8 cellular contexts compared by ENCODE assay signal in genomic region chr19:46731007-46731501, GRCh38. TPM values are rescaled to one million over a fixed set of nuclear protein-coding genes. Genes with fewer than 3 reads are reported as not detected.
DNase-seq lines count a peak whose midpoint lies in the region; ATAC-seq, FAIRE-seq and TF ChIP-seq lines count a peak whose summit lies in the region.

No MANE protein-coding gene starts in this region.

- H3K36me3 Mint-ChIP-seq in activated T-helper 2 cell treated with anti-CD3 and anti-CD28 coated beads, Interferon-gamma antibody, Interleukin-2, Interleukin-4, amounts not matched to agents 10 μg/mL and 5 μg/mL and 100 μg/mL, durations not matched to agents 14 hours and 24 hours and 36 hours (ENCODE audit: low read depth), result peaks cover 71% of the 10 kb centered on the region

- H3K4me2 ChIP-seq in HepG2 (ENCODE audit: low read depth, low read length), result no peak overlapping the region

- no CpG with 5 or more reads among the region's 14 CpGs for WGBS in right lobe of liver (ENCODE audit: insufficient coverage, low coverage, low lambda C conversion rate, missing lambda C conversion rate)
- 94% methylated on average over 8 of the region's 14 CpGs for WGBS in HepG2 (ENCODE audit: low lambda C conversion rate)

- no peaks in the 10 kb centered on the region for H3K9me3 ChIP-seq in right lobe of liver
- no peaks in the 10 kb centered on the region for H3K9me3 ChIP-seq in HepG2 (ENCODE audit: low read length)

- peaks cover 22% of the 10 kb centered on the region for H3K4me1 Mint-ChIP-seq in activated T-helper 2 cell treated with anti-CD3 and anti-CD28 coated beads, Interferon-gamma antibody, Interleukin-2, Interleukin-4, amounts not matched to agents 10 μg/mL and 5 μg/mL and 100 μg/mL, durations not matched to agents 14 hours and 24 hours and 36 hours (ENCODE audit: low read depth)

- H3K4me3 ChIP-seq in right lobe of liver, result no peak overlapping the region
- no peak overlapping the region for H3K4me3 ChIP-seq in HepG2 (replicated peaks in 1 of 3; ENCODE audit: insufficient read depth in 1 of 3, low read depth in 2 of 3, low read length in 3 of 3)

- H3K4me1 ChIP-seq in right lobe of liver, result peaks cover 0 to 13% (median 3%) of the 10 kb centered on the region in 4 donors
- no peaks in the 10 kb centered on the region for H3K4me1 ChIP-seq in HepG2 (ENCODE audit: insufficient read depth, low read length)

- POLR2A ChIA-PET in HepG2 (lab: Yijun Ruan, JAX), result no interaction called here

- no TSS peak for BruUV-seq in HepG2 (replicated peaks; lab: Mats Ljungman, UMichigan)

- no peak overlapping the region for H2AFZ ChIP-seq in HepG2 (ENCODE audit: low read length)

- DNase-seq in right lobe of liver (peak in 1 of 3 donors; percentile 52), HepG2 (ENCODE audit: low spot score) (no peak), iris pigment epithelial cell (ENCODE audit: low read depth) (peak; percentile 97), NCI-H510A treated with DMSO at 0.1 percent for 48 hours (lab: John Stamatoyannopoulos, UW) (no peak)
- no peak for DNase-seq in activated T-helper 2 cell treated with anti-CD3 and anti-CD28 coated beads, Interferon-gamma antibody, Interleukin-2, Interleukin-4, amounts not matched to agents 10 μg/mL and 5 μg/mL and 100 μg/mL, durations not matched to agents 14 hours and 24 hours and 36 hours (ENCODE audit: low spot score)
- DNase-seq in stimulated activated CD4-positive, alpha-beta T cell treated with anti-CD3 and anti-CD28 coated beads, Interleukin-2, amount 100 ng/mL, for 24 hours, result no peak

- in situ Hi-C loops in HepG2 (cut with HindIII; ENCODE audit: extremely low pct_ligation_motif_present, low pct_unique_long_range_greater_than_20kb), result no loop called here

- CTCF ChIA-PET in HepG2 (lab: Yijun Ruan, JAX; ENCODE audit: low intra/inter-chr PET ratio, low total read pairs), result no interaction called here

- no peak overlapping the region for H3K27ac ChIP-seq in right lobe of liver
- no peak overlapping the region for H3K27ac ChIP-seq in HepG2 (ENCODE audit: extremely low read length, insufficient read depth, low read length)

- peaks cover 0 to 66% (median 19%) of the 10 kb centered on the region in 4 donors for H3K36me3 ChIP-seq in right lobe of liver
- peaks cover 54 to 86% of the 10 kb centered on the region in 2 experiments for H3K36me3 ChIP-seq in HepG2 (replicated peaks in 1 of 2; ENCODE audit: control insufficient read depth in 1 of 2, insufficient read depth in 2 of 2, low read length in 2 of 2)

- TF ChIP-seq EP300 in HepG2 (IDR thresholded peaks at IDR 0.05; ENCODE audit: low read depth in 2 of 2, low read length in 2 of 2) (no peak), HepG2 (CRISPR knock-in tag; IDR thresholded peaks at IDR 0.05; ENCODE audit: borderline replicate concordance) (no peak)

- H3K27me3 ChIP-seq in right lobe of liver (no peaks in the 10 kb centered on the region), HepG2 (ENCODE audit: control insufficient read depth in 1 of 2, insufficient read depth in 2 of 2, low read length in 2 of 2) (no peaks in the 10 kb centered on the region)

- no peak for FAIRE-seq in HepG2 (lab: Jason Lieb, UNC)

- H3K27ac Mint-ChIP-seq in activated T-helper 2 cell treated with anti-CD3 and anti-CD28 coated beads, Interferon-gamma antibody, Interleukin-2, Interleukin-4, amounts not matched to agents 10 μg/mL and 5 μg/mL and 100 μg/mL, durations not matched to agents 14 hours and 24 hours and 36 hours, result peak overlapping the region; percentile 34

- no peaks in the 10 kb centered on the region for H3K27me3 Mint-ChIP-seq in activated T-helper 2 cell treated with anti-CD3 and anti-CD28 coated beads, Interferon-gamma antibody, Interleukin-2, Interleukin-4, amounts not matched to agents 10 μg/mL and 5 μg/mL and 100 μg/mL, durations not matched to agents 14 hours and 24 hours and 36 hours (ENCODE audit: low read depth)

- no peak overlapping the region for H3K9ac ChIP-seq in HepG2 (ENCODE audit: insufficient read depth, low read depth, low read length)

- H3K79me2 ChIP-seq in HepG2 (ENCODE audit: insufficient read depth, low read length), result no peaks in the 10 kb centered on the region

- intact Hi-C loops in right lobe of liver (cut with DNase I), result no loop called here
- intact Hi-C loops in HepG2 (cut with micrococcal nuclease; ENCODE audit: unreplicated experiment), result no loop called here
- intact Hi-C loops in activated T-helper 2 cell treated with anti-CD3 and anti-CD28 coated beads, Interferon-gamma antibody, Interleukin-2, Interleukin-4, amounts not matched to agents 10 μg/mL and 5 μg/mL and 100 μg/mL, durations not matched to agents 14 hours and 24 hours and 36 hours (cut with micrococcal nuclease), result no loop called here

- TF ChIP-seq CTCF in right lobe of liver (IDR thresholded peaks at IDR 0.05) (no peak), HepG2 (CRISPR knock-in tag; IDR thresholded peaks at IDR 0.05) (no peak)

- no peak overlapping the region for H3K4me3 Mint-ChIP-seq in activated T-helper 2 cell treated with anti-CD3 and anti-CD28 coated beads, Interferon-gamma antibody, Interleukin-2, Interleukin-4, amounts not matched to agents 10 μg/mL and 5 μg/mL and 100 μg/mL, durations not matched to agents 14 hours and 24 hours and 36 hours (ENCODE audit: low read depth)

- ATAC-seq in right lobe of liver (peak; percentile 34 to 46 (median 40)), HepG2 (no peak), HG02588 (IDR thresholded peaks at IDR 0.05; ENCODE audit: unreplicated experiment) (no peak), HG03196 (IDR thresholded peaks at IDR 0.05; ENCODE audit: unreplicated experiment) (no peak)

- H3K9me3 Mint-ChIP-seq in activated T-helper 2 cell treated with anti-CD3 and anti-CD28 coated beads, Interferon-gamma antibody, Interleukin-2, Interleukin-4, amounts not matched to agents 10 μg/mL and 5 μg/mL and 100 μg/mL, durations not matched to agents 14 hours and 24 hours and 36 hours, result no peaks in the 10 kb centered on the region

- TF ChIP-seq RAD21 in HepG2 (CRISPR knock-in tag; IDR thresholded peaks at IDR 0.05), result no peak

- H4K20me1 ChIP-seq in HepG2 (ENCODE audit: insufficient read depth, low read length), result peaks cover 13% of the 10 kb centered on the region; the same call in 1 of the 2 replicates

- TF ChIP-seq POLR2A in right lobe of liver (IDR thresholded peaks at IDR 0.05), result no peak
- no peak for TF ChIP-seq POLR2A in HepG2 (IDR thresholded peaks at IDR 0.05; ENCODE audit: insufficient read depth in 1 of 2, low read depth in 2 of 2, low read length in 2 of 2)

RNA-seq across cellular contexts. Expression of gene PRKD2, which starts 14.1 kb away (rescaled TPM):
- total RNA-seq in right lobe of liver (10 to 100 TPM; 15.1 to 20.2 (median 16.9) TPM), HepG2 (2016; rRNA removed; fragmentation: Illumina TruSeq; extraction: Trizol) (6.7 and 13.2 TPM in 2 replicates)
- total RNA-seq in HepG2 (2016; cell fraction: cytosol; rRNA removed; fragmentation: Illumina TruSeq; extraction: Trizol; ENCODE audit: low read depth), result 3.7 and 5.6 TPM in 2 replicates
- total RNA-seq in HepG2 (2016; cell fraction: insoluble cytoplasmic fraction; rRNA removed; fragmentation: Illumina TruSeq; extraction: Trizol), result 7.7 and 10.7 TPM in 2 replicates
- 10.7 and 11.6 TPM in 2 replicates for total RNA-seq in HepG2 (2016; cell fraction: membrane; rRNA removed; fragmentation: Illumina TruSeq; extraction: Trizol)
- total RNA-seq in HepG2 (2016; cell fraction: nucleus; rRNA removed; fragmentation: Illumina TruSeq; extraction: Trizol), result 9.5 and 12.7 TPM in 2 replicates
- 7.3 and 9.2 TPM in 2 replicates for polyA plus RNA-seq in HepG2 (2011; rRNA removed)
- polyA plus RNA-seq in HepG2 (2011; cell fraction: cytosol; rRNA removed), result 5.7 and 8.3 TPM in 2 replicates
- polyA plus RNA-seq in HepG2 (2011; cell fraction: nucleus; rRNA removed), result 19.6 and 26.3 TPM in 2 replicates
- polyA plus RNA-seq in HepG2 (2012), result 12.3 and 18.9 TPM in 2 replicates
- polyA plus RNA-seq in HepG2 (2016; cell fraction: cytosol; fragmentation: Illumina TruSeq; extraction: Trizol; ENCODE audit: low read depth), result 4.2 and 4.7 TPM in 2 replicates
- 12.5 and 12.9 TPM in 2 replicates for polyA plus RNA-seq in HepG2 (2016; cell fraction: insoluble cytoplasmic fraction; fragmentation: Illumina TruSeq; extraction: Trizol; ENCODE audit: low read depth)
- polyA plus RNA-seq in HepG2 (2016; cell fraction: membrane; fragmentation: Illumina TruSeq; extraction: Trizol; ENCODE audit: low read depth), result 6.8 and 7.6 TPM in 2 replicates
- 26.1 and 27.2 TPM in 2 replicates for polyA plus RNA-seq in HepG2 (2016; cell fraction: nucleus; fragmentation: Illumina TruSeq; extraction: Trizol; ENCODE audit: insufficient read depth, low read depth)
- polyA minus RNA-seq in HepG2 (2011; rRNA and poly(A)+ RNA removed; ENCODE audit: low replicate concordance), result 10.6 and 14.4 TPM in 2 replicates
- polyA minus RNA-seq in HepG2 (2011; cell fraction: cytosol; rRNA and poly(A)+ RNA removed), result 8.2 and 11.7 TPM in 2 replicates
- polyA minus RNA-seq in HepG2 (2011; cell fraction: nucleus; rRNA and poly(A)+ RNA removed), result 9.1 TPM in 2 replicates
- total RNA-seq in activated T-helper 2 cell treated with anti-CD3 and anti-CD28 coated beads, Interferon-gamma antibody, Interleukin-2, Interleukin-4, amounts not matched to agents 10 μg/mL and 5 μg/mL and 100 μg/mL, durations not matched to agents 14 hours and 24 hours and 36 hours, result 77.9 and 79.8 TPM in 2 replicates

RNA-seq across cellular contexts. Expression of gene FKRP, which starts 14.8 kb away (rescaled TPM):
- total RNA-seq in right lobe of liver (1 to 10 TPM; 5.8 to 9.5 (median 7.4) TPM), HepG2 (2016; rRNA removed; fragmentation: Illumina TruSeq; extraction: Trizol) (4.0 and 9.8 TPM in 2 replicates)
- 1.2 and 1.9 TPM in 2 replicates for total RNA-seq in HepG2 (2016; cell fraction: cytosol; rRNA removed; fragmentation: Illumina TruSeq; extraction: Trizol; ENCODE audit: low read depth)
- 3.4 and 11.2 TPM in 2 replicates for total RNA-seq in HepG2 (2016; cell fraction: insoluble cytoplasmic fraction; rRNA removed; fragmentation: Illumina TruSeq; extraction: Trizol)
- 3.6 and 3.7 TPM in 2 replicates for total RNA-seq in HepG2 (2016; cell fraction: membrane; rRNA removed; fragmentation: Illumina TruSeq; extraction: Trizol)
- 11.2 and 11.6 TPM in 2 replicates for total RNA-seq in HepG2 (2016; cell fraction: nucleus; rRNA removed; fragmentation: Illumina TruSeq; extraction: Trizol)
- polyA plus RNA-seq in HepG2 (2011; rRNA removed), result 7.3 and 9.2 TPM in 2 replicates
- polyA plus RNA-seq in HepG2 (2011; cell fraction: cytosol; rRNA removed), result 7.8 and 9.7 TPM in 2 replicates
- 27.5 and 33.9 TPM in 2 replicates for polyA plus RNA-seq in HepG2 (2011; cell fraction: nucleus; rRNA removed)
- polyA plus RNA-seq in HepG2 (2012), result 12.4 and 17.0 TPM in 2 replicates
- polyA plus RNA-seq in HepG2 (2016; cell fraction: cytosol; fragmentation: Illumina TruSeq; extraction: Trizol; ENCODE audit: low read depth), result 0.63 and 1.3 TPM in 2 replicates
- 5.1 TPM in 2 replicates for polyA plus RNA-seq in HepG2 (2016; cell fraction: insoluble cytoplasmic fraction; fragmentation: Illumina TruSeq; extraction: Trizol; ENCODE audit: low read depth)
- 1.7 and 2.3 TPM in 2 replicates for polyA plus RNA-seq in HepG2 (2016; cell fraction: membrane; fragmentation: Illumina TruSeq; extraction: Trizol; ENCODE audit: low read depth)
- 34.8 and 35.7 TPM in 2 replicates for polyA plus RNA-seq in HepG2 (2016; cell fraction: nucleus; fragmentation: Illumina TruSeq; extraction: Trizol; ENCODE audit: insufficient read depth, low read depth)
- 6.9 and 11.0 TPM in 2 replicates for polyA minus RNA-seq in HepG2 (2011; rRNA and poly(A)+ RNA removed; ENCODE audit: low replicate concordance)
- polyA minus RNA-seq in HepG2 (2011; cell fraction: cytosol; rRNA and poly(A)+ RNA removed), result 7.5 and 8.8 TPM in 2 replicates
- polyA minus RNA-seq in HepG2 (2011; cell fraction: nucleus; rRNA and poly(A)+ RNA removed), result 10.3 and 11.5 TPM in 2 replicates
- 23.1 and 23.8 TPM in 2 replicates for total RNA-seq in activated T-helper 2 cell treated with anti-CD3 and anti-CD28 coated beads, Interferon-gamma antibody, Interleukin-2, Interleukin-4, amounts not matched to agents 10 μg/mL and 5 μg/mL and 100 μg/mL, durations not matched to agents 14 hours and 24 hours and 36 hours

RNA-seq across cellular contexts. Expression of gene STRN4, which starts 15.2 kb away (rescaled TPM):
- 10 to 100 TPM; 16.9 to 28.1 (median 23.7) TPM for total RNA-seq in right lobe of liver
- total RNA-seq in HepG2 (2016; rRNA removed; fragmentation: Illumina TruSeq; extraction: Trizol), result 32.2 and 43.1 TPM in 2 replicates
- 13.6 and 15.4 TPM in 2 replicates for total RNA-seq in HepG2 (2016; cell fraction: cytosol; rRNA removed; fragmentation: Illumina TruSeq; extraction: Trizol; ENCODE audit: low read depth)
- 25.7 and 41.7 TPM in 2 replicates for total RNA-seq in HepG2 (2016; cell fraction: insoluble cytoplasmic fraction; rRNA removed; fragmentation: Illumina TruSeq; extraction: Trizol)
- 30.2 and 30.9 TPM in 2 replicates for total RNA-seq in HepG2 (2016; cell fraction: membrane; rRNA removed; fragmentation: Illumina TruSeq; extraction: Trizol)
- total RNA-seq in HepG2 (2016; cell fraction: nucleus; rRNA removed; fragmentation: Illumina TruSeq; extraction: Trizol), result 30.6 and 31.6 TPM in 2 replicates
- 57.3 and 80.7 TPM in 2 replicates for polyA plus RNA-seq in HepG2 (2011; rRNA removed)
- 34.2 and 64.8 TPM in 2 replicates for polyA plus RNA-seq in HepG2 (2011; cell fraction: cytosol; rRNA removed)
- polyA plus RNA-seq in HepG2 (2011; cell fraction: nucleus; rRNA removed), result 266 and 313 TPM in 2 replicates
- polyA plus RNA-seq in HepG2 (2012), result 35.6 and 48.5 TPM in 2 replicates
- 8.5 and 9.3 TPM in 2 replicates for polyA plus RNA-seq in HepG2 (2016; cell fraction: cytosol; fragmentation: Illumina TruSeq; extraction: Trizol; ENCODE audit: low read depth)
- polyA plus RNA-seq in HepG2 (2016; cell fraction: insoluble cytoplasmic fraction; fragmentation: Illumina TruSeq; extraction: Trizol; ENCODE audit: low read depth), result 34.1 and 37.8 TPM in 2 replicates
- polyA plus RNA-seq in HepG2 (2016; cell fraction: membrane; fragmentation: Illumina TruSeq; extraction: Trizol; ENCODE audit: low read depth), result 21.1 and 23.2 TPM in 2 replicates
- 78.0 and 78.1 TPM in 2 replicates for polyA plus RNA-seq in HepG2 (2016; cell fraction: nucleus; fragmentation: Illumina TruSeq; extraction: Trizol; ENCODE audit: insufficient read depth, low read depth)
- polyA minus RNA-seq in HepG2 (2011; rRNA and poly(A)+ RNA removed; ENCODE audit: low replicate concordance), result 47.8 and 141 TPM in 2 replicates
- 30.6 and 39.4 TPM in 2 replicates for polyA minus RNA-seq in HepG2 (2011; cell fraction: cytosol; rRNA and poly(A)+ RNA removed)
- polyA minus RNA-seq in HepG2 (2011; cell fraction: nucleus; rRNA and poly(A)+ RNA removed), result 37.0 and 47.4 TPM in 2 replicates
- total RNA-seq in activated T-helper 2 cell treated with anti-CD3 and anti-CD28 coated beads, Interferon-gamma antibody, Interleukin-2, Interleukin-4, amounts not matched to agents 10 μg/mL and 5 μg/mL and 100 μg/mL, durations not matched to agents 14 hours and 24 hours and 36 hours, result 96.2 and 97.7 TPM in 2 replicates

RNA-seq across cellular contexts. Expression of gene SLC1A5, which starts 57.3 kb away (rescaled TPM):
- 1 to 10 TPM; 1.8 to 8.0 (median 4.4) TPM for total RNA-seq in right lobe of liver
- total RNA-seq in HepG2 (2016; rRNA removed; fragmentation: Illumina TruSeq; extraction: Trizol), result 62.9 and 120 TPM in 2 replicates
- total RNA-seq in HepG2 (2016; cell fraction: cytosol; rRNA removed; fragmentation: Illumina TruSeq; extraction: Trizol; ENCODE audit: low read depth), result 32.1 and 33.8 TPM in 2 replicates
- 60.0 and 120 TPM in 2 replicates for total RNA-seq in HepG2 (2016; cell fraction: insoluble cytoplasmic fraction; rRNA removed; fragmentation: Illumina TruSeq; extraction: Trizol)
- total RNA-seq in HepG2 (2016; cell fraction: membrane; rRNA removed; fragmentation: Illumina TruSeq; extraction: Trizol), result 66.6 and 68.6 TPM in 2 replicates
- total RNA-seq in HepG2 (2016; cell fraction: nucleus; rRNA removed; fragmentation: Illumina TruSeq; extraction: Trizol), result 104 and 128 TPM in 2 replicates
- 159 and 209 TPM in 2 replicates for polyA plus RNA-seq in HepG2 (2011; rRNA removed)
- 144 and 165 TPM in 2 replicates for polyA plus RNA-seq in HepG2 (2011; cell fraction: cytosol; rRNA removed)
- 113 and 131 TPM in 2 replicates for polyA plus RNA-seq in HepG2 (2011; cell fraction: nucleus; rRNA removed)
- 119 and 235 TPM in 2 replicates for polyA plus RNA-seq in HepG2 (2012)
- polyA plus RNA-seq in HepG2 (2016; cell fraction: cytosol; fragmentation: Illumina TruSeq; extraction: Trizol; ENCODE audit: low read depth), result 34.6 and 34.8 TPM in 2 replicates
- polyA plus RNA-seq in HepG2 (2016; cell fraction: insoluble cytoplasmic fraction; fragmentation: Illumina TruSeq; extraction: Trizol; ENCODE audit: low read depth), result 74.0 and 78.9 TPM in 2 replicates
- 51.1 and 55.4 TPM in 2 replicates for polyA plus RNA-seq in HepG2 (2016; cell fraction: membrane; fragmentation: Illumina TruSeq; extraction: Trizol; ENCODE audit: low read depth)
- polyA plus RNA-seq in HepG2 (2016; cell fraction: nucleus; fragmentation: Illumina TruSeq; extraction: Trizol; ENCODE audit: insufficient read depth, low read depth), result 197 and 219 TPM in 2 replicates
- polyA minus RNA-seq in HepG2 (2011; rRNA and poly(A)+ RNA removed; ENCODE audit: low replicate concordance), result 282 and 502 TPM in 2 replicates
- polyA minus RNA-seq in HepG2 (2011; cell fraction: cytosol; rRNA and poly(A)+ RNA removed), result 101 and 104 TPM in 2 replicates
- polyA minus RNA-seq in HepG2 (2011; cell fraction: nucleus; rRNA and poly(A)+ RNA removed), result 52.3 and 68.3 TPM in 2 replicates
- total RNA-seq in activated T-helper 2 cell treated with anti-CD3 and anti-CD28 coated beads, Interferon-gamma antibody, Interleukin-2, Interleukin-4, amounts not matched to agents 10 μg/mL and 5 μg/mL and 100 μg/mL, durations not matched to agents 14 hours and 24 hours and 36 hours, result 203 and 208 TPM in 2 replicates

Comparison
In these comparisons a context has a peak if more than half of its experiments do, and no peak if none do; other contexts are left out.
1. ATAC-seq: peak in right lobe of liver (4 of 4); none in HepG2 (single experiment), HG02588 (single experiment) and HG03196 (single experiment).